In the genomic region with DNA sequence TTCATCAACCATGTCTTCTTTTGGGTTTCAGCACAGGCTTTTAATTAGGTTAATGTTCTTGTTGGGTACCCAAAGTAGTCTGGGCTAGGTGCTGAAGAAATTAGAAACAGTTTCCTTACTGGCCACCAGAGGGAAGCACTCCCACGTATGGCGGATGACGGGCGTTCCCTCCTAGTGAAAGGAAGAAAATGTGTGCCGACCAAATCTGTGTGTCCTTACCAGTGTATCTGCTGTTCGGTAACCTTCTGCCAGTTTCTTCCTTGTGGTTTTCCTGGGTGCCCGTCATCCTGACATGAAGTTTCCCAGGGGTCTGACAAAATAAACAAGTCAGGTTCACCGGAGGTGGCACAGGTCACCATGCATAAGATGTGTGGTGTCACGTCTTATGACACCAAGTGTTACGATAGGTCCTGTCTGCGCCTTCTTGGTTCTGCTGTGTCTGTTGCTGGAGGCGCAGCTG, we compare ENCODE assay signal across 8 cellular contexts. TPM values are rescaled to one million over a fixed set of nuclear protein-coding genes. Genes with fewer than 3 reads are reported as not detected.
DNase-seq lines count a peak whose midpoint lies in the region; ATAC-seq, FAIRE-seq and TF ChIP-seq lines count a peak whose summit lies in the region.

No MANE protein-coding gene starts in this region.

- no peak for ATAC-seq in GM18868 (IDR thresholded peaks at IDR 0.05; ENCODE audit: unreplicated experiment)

- H3K4me1 ChIP-seq in OCI-LY1 (ENCODE audit: insufficient read depth, low read length, severe bottlenecking): no peaks in the 10 kb centered on the region
- peaks cover 0 to 4% (median 0%) of the 10 kb centered on the region in 3 donors for H3K4me1 ChIP-seq in esophagus squamous epithelium
- H3K4me1 ChIP-seq in testis: no peaks in the 10 kb centered on the region

- H3K4me3 ChIP-seq in OCI-LY1 (ENCODE audit: low read depth, low read length, poor library complexity, severe bottlenecking) (no peak overlapping the region), esophagus squamous epithelium (no peak overlapping the region), neural cell (ENCODE audit: low read length) (no peak overlapping the region), testis (no peak overlapping the region)

- no peaks in the 10 kb centered on the region for H3K27me3 ChIP-seq in OCI-LY1 (ENCODE audit: insufficient read depth, low read length)
- no peaks in the 10 kb centered on the region for H3K27me3 ChIP-seq in esophagus squamous epithelium
- no peaks in the 10 kb centered on the region for H3K27me3 ChIP-seq in neural cell (ENCODE audit: insufficient read depth, low read depth, low read length)
- H3K27me3 ChIP-seq in testis: no peaks in the 10 kb centered on the region

- TF ChIP-seq RAD21 in neural cell (conservative IDR thresholded peaks at IDR 0.05): peak; percentile 79

- no peaks in the 10 kb centered on the region for H3K79me2 ChIP-seq in OCI-LY1 (ENCODE audit: insufficient read depth, low read length)
- H3K79me2 ChIP-seq in neural cell (replicated peaks; ENCODE audit: insufficient read depth, low read length): no peaks in the 10 kb centered on the region

- no peak overlapping the region for H3K27ac ChIP-seq in OCI-LY1 (ENCODE audit: low read depth, low read length, poor library complexity, severe bottlenecking)
- no peak overlapping the region for H3K27ac ChIP-seq in esophagus squamous epithelium
- no peak overlapping the region for H3K27ac ChIP-seq in neural cell (ENCODE audit: low read length)
- H3K27ac ChIP-seq in testis: no peak overlapping the region

- H3K36me3 ChIP-seq in OCI-LY1 (ENCODE audit: insufficient read depth, low read length) (peaks cover 42% of the 10 kb centered on the region), esophagus squamous epithelium (peaks cover 0 to 97% (median 0%) of the 10 kb centered on the region in 3 donors), neural cell (ENCODE audit: insufficient read depth, low read length) (no peaks in the 10 kb centered on the region), testis (ENCODE audit: low read depth, missing control alignments) (no peaks in the 10 kb centered on the region)

- TF ChIP-seq POLR2A in esophagus squamous epithelium (IDR thresholded peaks at IDR 0.05) (no peak), testis (IDR thresholded peaks at IDR 0.05) (no peak)

- intact Hi-C loops in esophagus squamous epithelium (cut with DNase I) (no loop called here), testis (cut with DNase I; ENCODE audit: low total_unique reads) (no loop called here)

- H4K20me1 ChIP-seq in OCI-LY1 (ENCODE audit: insufficient read depth, low read length) (no peaks in the 10 kb centered on the region), neural cell (ENCODE audit: insufficient read depth) (no peaks in the 10 kb centered on the region)

- DNase-seq in HPDE6-E6E7 (ENCODE audit: extremely low spot score): peak; percentile 76
- DNase-seq in activated T-cell treated with anti-CD3 and anti-CD28 coated beads for 1 hour (ENCODE audit: low read depth): peak; percentile 38
- DNase-seq in esophagus squamous epithelium (lab: John Stamatoyannopoulos, UW): no peak
- peak; percentile 63 for DNase-seq in testis

- H3K9me2 ChIP-seq in OCI-LY1 (ENCODE audit: low read depth, low read length) (no peaks in the 10 kb centered on the region), neural cell (ENCODE audit: insufficient read depth, low read length) (no peaks in the 10 kb centered on the region)

- WGBS in esophagus squamous epithelium, 2 donors: 24 to 32% methylated on average over 10 to 12 of the region's 12 CpGs
- WGBS in testis, 2 donors: 43 to 45% methylated on average over 12 of the region's 12 CpGs

- H3K9ac ChIP-seq in OCI-LY1 (ENCODE audit: low read length): no peak overlapping the region
- no peak overlapping the region for H3K9ac ChIP-seq in neural cell (ENCODE audit: low read length)

- no peak for TF ChIP-seq EP300 in neural cell (conservative IDR thresholded peaks at IDR 0.05; ENCODE audit: poor library complexity, severe bottlenecking)

- H2AFZ ChIP-seq in OCI-LY1 (ENCODE audit: low read length) (no peak overlapping the region), neural cell (ENCODE audit: low read depth, low read length) (no peak overlapping the region)

- H3K9me3 ChIP-seq in OCI-LY1 (ENCODE audit: low read length): no peaks in the 10 kb centered on the region
- no peaks in the 10 kb centered on the region for H3K9me3 ChIP-seq in esophagus squamous epithelium
- no peaks in the 10 kb centered on the region for H3K9me3 ChIP-seq in neural cell (ENCODE audit: low read length)
- H3K9me3 ChIP-seq in testis: no peaks in the 10 kb centered on the region

- H3F3A ChIP-seq in OCI-LY1 (ENCODE audit: insufficient read depth, low read length) (no peaks in the 10 kb centered on the region), neural cell (ENCODE audit: insufficient read depth, low read length, poor library complexity, severe bottlenecking) (no peaks in the 10 kb centered on the region)

- TF ChIP-seq CTCF in OCI-LY1 (IDR thresholded peaks at IDR 0.05; ENCODE audit: low read length) (peak; percentile 73), esophagus squamous epithelium (IDR thresholded peaks at IDR 0.05) (peak; percentile 36 to 88 (median 76)), neural cell (IDR thresholded peaks at IDR 0.05; ENCODE audit: poor library complexity, severe bottlenecking) (peak; percentile 87), testis (IDR thresholded peaks at IDR 0.05) (peak; percentile 67 to 80 (median 71))

- H3K4me2 ChIP-seq in OCI-LY1 (ENCODE audit: low read length) (no peak overlapping the region), neural cell (ENCODE audit: low read length) (no peak overlapping the region)

- peak; percentile 82 for FAIRE-seq in G401.6 (lab: Jason Lieb, UNC)

TF ChIP-seq in neural cell, 6 proteins besides CTCF, POLR2A, EP300 and RAD21:
- TF ChIP-seq POLR2AphosphoS5 (IDR thresholded peaks at IDR 0.05) (no peak), TAF1 (IDR thresholded peaks at IDR 0.05; ENCODE audit: low read depth) (no peak), SMC3 (conservative IDR thresholded peaks at IDR 0.05; ENCODE audit: poor library complexity) (peak; percentile 85), EZH2 (IDR thresholded peaks at IDR 0.05; ENCODE audit: borderline replicate concordance, insufficient read depth, low read length, poor library complexity, severe bottlenecking) (no peak), MXI1 (conservative IDR thresholded peaks at IDR 0.05; ENCODE audit: poor library complexity, severe bottlenecking) (peak; percentile 13)
- TF ChIP-seq, protein P1, sequence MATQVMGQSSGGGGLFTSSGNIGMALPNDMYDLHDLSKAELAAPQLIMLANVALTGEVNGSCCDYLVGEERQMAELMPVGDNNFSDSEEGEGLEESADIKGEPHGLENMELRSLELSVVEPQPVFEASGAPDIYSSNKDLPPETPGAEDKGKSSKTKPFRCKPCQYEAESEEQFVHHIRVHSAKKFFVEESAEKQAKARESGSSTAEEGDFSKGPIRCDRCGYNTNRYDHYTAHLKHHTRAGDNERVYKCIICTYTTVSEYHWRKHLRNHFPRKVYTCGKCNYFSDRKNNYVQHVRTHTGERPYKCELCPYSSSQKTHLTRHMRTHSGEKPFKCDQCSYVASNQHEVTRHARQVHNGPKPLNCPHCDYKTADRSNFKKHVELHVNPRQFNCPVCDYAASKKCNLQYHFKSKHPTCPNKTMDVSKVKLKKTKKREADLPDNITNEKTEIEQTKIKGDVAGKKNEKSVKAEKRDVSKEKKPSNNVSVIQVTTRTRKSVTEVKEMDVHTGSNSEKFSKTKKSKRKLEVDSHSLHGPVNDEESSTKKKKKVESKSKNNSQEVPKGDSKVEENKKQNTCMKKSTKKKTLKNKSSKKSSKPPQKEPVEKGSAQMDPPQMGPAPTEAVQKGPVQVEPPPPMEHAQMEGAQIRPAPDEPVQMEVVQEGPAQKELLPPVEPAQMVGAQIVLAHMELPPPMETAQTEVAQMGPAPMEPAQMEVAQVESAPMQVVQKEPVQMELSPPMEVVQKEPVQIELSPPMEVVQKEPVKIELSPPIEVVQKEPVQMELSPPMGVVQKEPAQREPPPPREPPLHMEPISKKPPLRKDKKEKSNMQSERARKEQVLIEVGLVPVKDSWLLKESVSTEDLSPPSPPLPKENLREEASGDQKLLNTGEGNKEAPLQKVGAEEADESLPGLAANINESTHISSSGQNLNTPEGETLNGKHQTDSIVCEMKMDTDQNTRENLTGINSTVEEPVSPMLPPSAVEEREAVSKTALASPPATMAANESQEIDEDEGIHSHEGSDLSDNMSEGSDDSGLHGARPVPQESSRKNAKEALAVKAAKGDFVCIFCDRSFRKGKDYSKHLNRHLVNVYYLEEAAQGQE (IDR thresholded peaks at IDR 0.05; ENCODE audit: borderline replicate concordance): no peak

RNA-seq across cellular contexts. Expression of a gene that starts 6.0 kb away (rescaled TPM):
- total RNA-seq in esophagus squamous epithelium (not detected), testis (1 to 10 TPM; 5.0 to 8.9 TPM)
- polyA plus RNA-seq in neural cell (0.35 TPM in 1 of 2 replicates, not detected in the other), testis (ENCODE audit: insufficient read depth, low read depth, low replicate concordance) (15.3 TPM)
- not detected in 2 replicates for polyA minus RNA-seq in neural cell

RNA-seq across cellular contexts. Expression of a gene that starts 45.0 kb away (rescaled TPM):
- 1 to 10 TPM; 3.6 to 9.3 (median 6.2) TPM for total RNA-seq in esophagus squamous epithelium
- polyA plus RNA-seq in neural cell: 10.4 and 11.5 TPM in 2 replicates
- polyA minus RNA-seq in neural cell: 20.4 and 23.4 TPM in 2 replicates
- total RNA-seq in testis: 10 to 100 TPM; 13.1 to 14.2 TPM
- 12.0 TPM for polyA plus RNA-seq in testis (ENCODE audit: insufficient read depth, low read depth, low replicate concordance)

Comparison
In these comparisons a context has a peak if more than half of its experiments do, and no peak if none do; other contexts are left out.
1. RNA of a gene that starts 6.0 kb away (total RNA-seq): 5.0 to 8.9 TPM in testis; not detected in esophagus squamous epithelium; every median in the first group is over 4 times any median in the second.
2. Peak in every context shown above with its lines, with median percentiles within 50 percentile points of each other: CTCF ChIP-seq.